In the genomic region with DNA sequence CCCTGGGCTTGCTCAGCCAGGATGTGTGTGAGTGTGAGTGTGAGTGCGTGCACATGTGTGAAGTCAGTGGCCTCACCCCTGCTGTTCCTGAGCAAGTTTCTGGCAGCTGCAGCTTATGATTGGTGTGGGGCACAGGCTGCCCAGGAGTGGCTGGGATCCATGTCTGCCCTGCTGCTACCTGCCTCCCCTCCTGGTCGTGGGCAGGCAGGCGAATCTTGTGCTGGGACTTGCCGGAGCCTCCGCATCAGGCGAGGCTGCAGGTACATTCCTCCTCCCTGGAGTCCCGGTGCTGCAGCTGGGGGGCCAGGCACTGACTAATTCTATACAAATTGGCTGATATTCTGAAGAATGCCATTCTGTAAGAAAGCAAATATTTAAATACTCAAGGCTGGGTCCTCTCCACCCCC, we compare ENCODE assay signal across 20 cellular contexts.
DNase-seq lines count a peak whose midpoint lies in the region; TF ChIP-seq lines count a peak whose summit lies in the region.
"Had no signal": no experiment of that assay in that cellular context is flagged by ENCODE, and none has a peak within 500 bp of the region (broad histone marks: within the 10 kb centered on the region; RNA-seq: fewer than 3 reads in every experiment).

No MANE protein-coding gene starts in this region.

- no peak overlapping the region for H2AFZ ChIP-seq in smooth muscle cell (ENCODE audit: low read depth)

- H3K27me3 ChIP-seq in H7 (ENCODE audit: control insufficient read depth, insufficient read depth, low read length) (no peaks in the 10 kb centered on the region), smooth muscle cell (ENCODE audit: low read depth) (peaks cover 7% of the 10 kb centered on the region), left ventricle myocardium inferior (ENCODE audit: low read depth) (peaks cover 64% of the 10 kb centered on the region)

- no peaks in the 10 kb centered on the region for H3K36me3 ChIP-seq in H7 (replicated peaks; ENCODE audit: control insufficient read depth, insufficient read depth, low read length)
- H3K36me3 ChIP-seq in smooth muscle cell (ENCODE audit: low read depth), result no peaks in the 10 kb centered on the region
- H3K36me3 ChIP-seq in left ventricle myocardium inferior, result no peaks in the 10 kb centered on the region
- H3K36me3 ChIP-seq: esophagus muscularis mucosa, gastroesophageal sphincter, thoracic aorta had no signal

- H3F3A ChIP-seq in smooth muscle cell (ENCODE audit: low read depth), result no peaks in the 10 kb centered on the region

- DNase-seq in COLO668 (lab: John Stamatoyannopoulos, UW; ENCODE audit: unreplicated experiment) (peak; percentile 67), H7 (peak; percentile 83), RWPE1 (ENCODE audit: low spot score) (peak; percentile 52), kidney tubule cell (ENCODE audit: low spot score) (peak; percentile 55), smooth muscle cell (lab: John Stamatoyannopoulos, UW; ENCODE audit: unreplicated experiment) (no peak), left ventricle myocardium inferior (no peak), LoVo (ENCODE audit: low spot score) (no peak)
- DNase-seq in activated CD4-positive, CD25-positive, alpha-beta regulatory T cell (lab: John Stamatoyannopoulos, UW), result no peak
- DNase-seq: activated CD4-positive, alpha-beta T cell treated with anti-CD3 and anti-CD28 coated beads, Interleukin-2, amount 50 U/mL, for 4 hours; activated T-cell treated with anti-CD3 and anti-CD28 coated beads for 4 hours; amniotic stem cell; CD4-positive, CD25-positive, alpha-beta regulatory T cell; H9; Karpas-422; NCI-H1092; NCI-H2081 treated with DMSO at 0.1 percent for 48 hours had no signal

- no peaks in the 10 kb centered on the region for H3K9me3 ChIP-seq in smooth muscle cell (replicated peaks; ENCODE audit: low read depth)
- H3K9me3 ChIP-seq in left ventricle myocardium inferior (replicated peaks), result peaks cover 14% of the 10 kb centered on the region
- H3K9me3 ChIP-seq: thoracic aorta had no signal

- CTCF ChIA-PET in RWPE1 (lab: Yijun Ruan, JAX), result no interaction called here

- no peak overlapping the region for H3K9ac ChIP-seq in smooth muscle cell (ENCODE audit: low read depth)

- intact Hi-C loops in left ventricle myocardium inferior (cut with micrococcal nuclease), result loop anchor here (10.0 kb wide), 1 partner anchor 194 kb away; no protein-coding TSS in a partner anchor

- H3K4me3 ChIP-seq in H7 (ENCODE audit: insufficient read depth, low read depth, low read length), result no peak overlapping the region
- H3K4me3 ChIP-seq in smooth muscle cell, result no peak overlapping the region
- no peak overlapping the region for H3K4me3 ChIP-seq in left ventricle myocardium inferior
- H3K4me3 ChIP-seq: esophagus muscularis mucosa, gastroesophageal sphincter, thoracic aorta had no signal

- TF ChIP-seq CTCF in RWPE1 (conservative IDR thresholded peaks at IDR 0.05; ENCODE audit: low read depth) (no peak), smooth muscle cell (IDR thresholded peaks at IDR 0.05; ENCODE audit: borderline replicate concordance, insufficient read depth, poor library complexity, severe bottlenecking) (no peak), left ventricle myocardium inferior (IDR thresholded peaks at IDR 0.05; ENCODE audit: borderline replicate concordance) (no peak)

- POLR2A ChIA-PET in RWPE1 (lab: Yijun Ruan, JAX; ENCODE audit: low non-redundant PET), result no interaction called here

- no peaks in the 10 kb centered on the region for H3K79me2 ChIP-seq in smooth muscle cell (ENCODE audit: low read depth)

- H3K4me1 ChIP-seq in smooth muscle cell (ENCODE audit: low read depth) (no peaks in the 10 kb centered on the region), left ventricle myocardium inferior (no peaks in the 10 kb centered on the region)
- H3K4me1 ChIP-seq: esophagus muscularis mucosa, gastroesophageal sphincter had no signal

- no peak overlapping the region for H3K4me2 ChIP-seq in smooth muscle cell

- H3K27ac ChIP-seq in RWPE1, result peak overlapping the region; percentile 88
- no peak overlapping the region for H3K27ac ChIP-seq in smooth muscle cell (ENCODE audit: low read depth)
- no peak overlapping the region for H3K27ac ChIP-seq in left ventricle myocardium inferior (replicated peaks)
- H3K27ac ChIP-seq: esophagus muscularis mucosa, gastroesophageal sphincter, thoracic aorta, VCaP had no signal

- no peaks in the 10 kb centered on the region for H4K20me1 ChIP-seq in smooth muscle cell (ENCODE audit: low read depth)

- WGBS in smooth muscle cell (ENCODE audit: low lambda C conversion rate), result 67% methylated on average over 7 of the region's 7 CpGs

Comparison
In these comparisons a context has a peak if more than half of its experiments do, and no peak if none do; other contexts are left out.
1. DNase-seq: peak in COLO668 (single experiment), H7 (single experiment), RWPE1 (single experiment) and kidney tubule cell (single experiment); none in smooth muscle cell (single experiment), left ventricle myocardium inferior (single experiment), LoVo (single experiment) and activated CD4-positive, CD25-positive, alpha-beta regulatory T cell (0 of 4).